In genomic region chrX:16511776-16512400, GRCh38 we compare ENCODE assay signal across 20 cellular contexts.
DNase-seq lines count a peak whose midpoint lies in the region; ATAC-seq, FAIRE-seq and TF ChIP-seq lines count a peak whose summit lies in the region.
"Had no signal": no experiment of that assay in that cellular context is flagged by ENCODE, and none has a peak within 500 bp of the region (broad histone marks: within the 10 kb centered on the region; RNA-seq: fewer than 3 reads in every experiment).

No MANE protein-coding gene starts in this region.

- no peak overlapping the region for H2BK5ac ChIP-seq in H1 (ENCODE audit: low read depth, low read length)

- H3K4me3 ChIP-seq in cardiac muscle cell (no peak overlapping the region), left ventricle myocardium inferior (no peak overlapping the region), H1 (ENCODE audit: extremely low read depth in 1 of 4, insufficient read depth in 2 of 4, low read depth in 3 of 4, low read length in 4 of 4) (no peak overlapping the region), gastroesophageal sphincter (no peak overlapping the region)
- H3K4me3 ChIP-seq: SK-N-MC, spleen had no signal

- POLR2A ChIA-PET in H1 (lab: Charles Lee; ENCODE audit: partially characterized antibody), result no interaction called here

- 75% methylated on average over 5 of the region's 7 CpGs; no CpG with 5 or more reads in 1 of the 2 experiments for WGBS in H1 (ENCODE audit: extremely low coverage in 1 of 2, insufficient coverage in 1 of 2, insufficient read length in 1 of 2, insufficient replicate concordance in 2 of 2, low coverage in 1 of 2, low lambda C conversion rate in 2 of 2, missing lambda C conversion rate in 1 of 2), 2 experiments
- 72 to 85% methylated on average over 2 to 5 of the region's 7 CpGs for WGBS in gastroesophageal sphincter (ENCODE audit: low coverage in 1 of 2), 2 donors

- H3K4me1 ChIP-seq in cardiac muscle cell (ENCODE audit: low read depth), result no peaks in the 10 kb centered on the region
- no peaks in the 10 kb centered on the region for H3K4me1 ChIP-seq in left ventricle myocardium inferior
- H3K4me1 ChIP-seq in H1 (replicated peaks in 1 of 4; ENCODE audit: control insufficient read depth in 3 of 4, insufficient read depth in 4 of 4, low read length in 3 of 4), result peaks cover 0 to 3% (median 0%) of the 10 kb centered on the region in 4 experiments; a peak in 3 of 7 replicates
- H3K4me1 ChIP-seq in gastroesophageal sphincter, result no peaks in the 10 kb centered on the region
- H3K4me1 ChIP-seq: BE2C, spleen had no signal

- ATAC-seq in gastroesophageal sphincter, result no peak
- ATAC-seq: naive thymus-derived CD4-positive, alpha-beta T cell had no signal

- peak overlapping the region; percentile 68 for H3K27ac Mint-ChIP-seq in type B pancreatic cell
- H3K27ac Mint-ChIP-seq: activated naive CD8-positive, alpha-beta T cell treated with anti-CD3 and anti-CD28 coated beads for 36 hours had no signal

- no peak overlapping the region for H3K56ac ChIP-seq in H1 (replicated peaks; ENCODE audit: insufficient read length, low read depth, low read length)

- H3K4me3 Mint-ChIP-seq in type B pancreatic cell, result peak overlapping the region; percentile 85
- H3K4me3 Mint-ChIP-seq: activated naive CD8-positive, alpha-beta T cell treated with anti-CD3 and anti-CD28 coated beads for 36 hours; naive thymus-derived CD4-positive, alpha-beta T cell had no signal

- no peak for FAIRE-seq in H1 (lab: Jason Lieb, UNC)
- FAIRE-seq: H54 had no signal

- H4K8ac ChIP-seq in H1 (ENCODE audit: extremely low read depth, insufficient read depth, low read length), result no peak overlapping the region

- no peak overlapping the region for H2AFZ ChIP-seq in H1 (ENCODE audit: low read length)

- no peaks in the 10 kb centered on the region for H3K79me1 ChIP-seq in H1 (ENCODE audit: low read depth, low read length)

- H2AK5ac ChIP-seq in H1 (ENCODE audit: low read depth, low read length), result no peak overlapping the region

- no peak overlapping the region for H3K14ac ChIP-seq in H1 (ENCODE audit: insufficient read length)

- no peaks in the 10 kb centered on the region for H3K27me3 Mint-ChIP-seq in type B pancreatic cell
- H3K27me3 Mint-ChIP-seq: naive thymus-derived CD4-positive, alpha-beta T cell had no signal

- H3K23me2 ChIP-seq in H1 (ENCODE audit: low read depth, low read length), result no peaks in the 10 kb centered on the region

- H4K91ac ChIP-seq in H1 (replicated peaks; ENCODE audit: insufficient read length, low read length), result no peak overlapping the region

- no peak for TF ChIP-seq EP300 in H1 (IDR thresholded peaks at IDR 0.05; ENCODE audit: borderline replicate concordance in 1 of 2, low read depth in 2 of 2, low read length in 2 of 2)
- TF ChIP-seq EP300 in gastroesophageal sphincter (IDR thresholded peaks at IDR 0.05), result no peak

- no peaks in the 10 kb centered on the region for H3K36me3 Mint-ChIP-seq in type B pancreatic cell
- H3K36me3 Mint-ChIP-seq: activated naive CD8-positive, alpha-beta T cell treated with anti-CD3 and anti-CD28 coated beads for 36 hours had no signal

- TF ChIP-seq RAD21 in H1 (IDR thresholded peaks at IDR 0.05 in 1 of 2, conservative IDR thresholded peaks at IDR 0.05 in 1 of 2; ENCODE audit: low read depth in 2 of 2, low read length in 2 of 2), result no peak

- H3K27ac ChIP-seq in cardiac muscle cell (peak overlapping the region; percentile 37), left ventricle myocardium inferior (replicated peaks) (no peak overlapping the region), H1 (ENCODE audit: low read depth, low read length) (no peak overlapping the region), gastroesophageal sphincter (no peak overlapping the region)
- H3K27ac ChIP-seq: HL-60, SK-N-MC, spleen had no signal

- CTCF ChIA-PET in H1 (lab: Charles Lee; ENCODE audit: partially characterized antibody), result no interaction called here

- peak overlapping the region; percentile 28 for H2BK120ac ChIP-seq in H1 (replicated peaks; ENCODE audit: low read depth, low read length)

- H3K4me2 ChIP-seq in H1 (ENCODE audit: insufficient read depth in 1 of 2, low read depth in 2 of 2, low read length in 2 of 2), result peak overlapping the region in 1 of 2 experiments; percentile 31; a peak in 1 of 4 replicates

- H3K27me3 ChIP-seq in cardiac muscle cell (no peaks in the 10 kb centered on the region), left ventricle myocardium inferior (ENCODE audit: low read depth) (no peaks in the 10 kb centered on the region), H1 (replicated peaks in 1 of 4; ENCODE audit: control insufficient read depth in 3 of 4, extremely low read depth in 1 of 4, insufficient read depth in 3 of 4, low read length in 3 of 4) (no peaks in the 10 kb centered on the region), gastroesophageal sphincter (no peaks in the 10 kb centered on the region)
- H3K27me3 ChIP-seq: BE2C had no signal

- intact Hi-C loops in left ventricle myocardium inferior (cut with micrococcal nuclease), result no loop called here

- H3K9ac ChIP-seq in H1 (replicated peaks in 1 of 4; ENCODE audit: extremely low read depth in 1 of 4, low read depth in 3 of 4, low read length in 3 of 4), result no peak overlapping the region

- H4K5ac ChIP-seq in H1 (ENCODE audit: insufficient read length, low read depth, low read length), result no peak overlapping the region

- H2BK15ac ChIP-seq in H1 (ENCODE audit: low read length), result no peak overlapping the region

- no peak overlapping the region; the same call in 1 of the 2 replicates for H3K18ac ChIP-seq in H1 (ENCODE audit: extremely low read depth, low read length)

- no peak overlapping the region for H3K23ac ChIP-seq in H1 (ENCODE audit: insufficient read length)

- peaks cover 22% of the 10 kb centered on the region for H3K4me1 Mint-ChIP-seq in type B pancreatic cell (ENCODE audit: unreplicated experiment)
- H3K4me1 Mint-ChIP-seq: naive thymus-derived CD4-positive, alpha-beta T cell had no signal

- peaks cover 3% of the 10 kb centered on the region for H3K9me3 Mint-ChIP-seq in type B pancreatic cell

- H3K36me3 ChIP-seq in cardiac muscle cell (no peaks in the 10 kb centered on the region), left ventricle myocardium inferior (no peaks in the 10 kb centered on the region), H1 (ENCODE audit: control insufficient read depth in 2 of 4, insufficient read depth in 4 of 4, low read length in 3 of 4) (no peaks in the 10 kb centered on the region), gastroesophageal sphincter (no peaks in the 10 kb centered on the region)
- H3K36me3 ChIP-seq: BE2C, spleen had no signal

- H4K20me1 ChIP-seq in H1 (replicated peaks in 1 of 2; ENCODE audit: control insufficient read depth in 1 of 2, insufficient read depth in 2 of 2, low read length in 2 of 2), result no peaks in the 10 kb centered on the region

- H2BK20ac ChIP-seq in H1 (ENCODE audit: low read length), result no peak overlapping the region

- TF ChIP-seq CTCF in cardiac muscle cell (IDR thresholded peaks at IDR 0.05; ENCODE audit: low read depth, low read length) (no peak), left ventricle myocardium inferior (IDR thresholded peaks at IDR 0.05; ENCODE audit: borderline replicate concordance) (no peak), H1 (IDR thresholded peaks at IDR 0.05; ENCODE audit: control extremely low read depth in 1 of 3, insufficient read depth in 1 of 3, low read depth in 1 of 3, low read length in 3 of 3) (no peak), type B pancreatic cell (conservative IDR thresholded peaks at IDR 0.05) (no peak), GM10266 (IDR thresholded peaks at IDR 0.05; ENCODE audit: control insufficient read depth, insufficient read depth, low read depth, missing control alignments) (no peak), gastroesophageal sphincter (IDR thresholded peaks at IDR 0.05) (no peak)

- DNase-seq in cardiac muscle cell (ENCODE audit: low read depth in 1 of 2, low spot score in 1 of 2), result peak in 1 of 2 donors; percentile 42
- DNase-seq in left ventricle myocardium inferior, result no peak
- DNase-seq in H1 (ENCODE audit: low read depth in 1 of 2, low spot score in 2 of 2), result no peak
- DNase-seq in left kidney (ENCODE audit: low read depth, low spot score), result peak; percentile 1
- DNase-seq in type B pancreatic cell (ENCODE audit: extremely low spot score, unreplicated experiment), result no peak
- no peak for DNase-seq in GM10266 (ENCODE audit: extremely low spot score)
- no peak for DNase-seq in DMS114 treated with DMSO at 0.1 percent for 48 hours (lab: John Stamatoyannopoulos, UW; ENCODE audit: unreplicated experiment)
- DNase-seq: 8988T; activated naive CD8-positive, alpha-beta T cell treated with anti-CD3 and anti-CD28 coated beads for 36 hours; BE2C; islet precursor cell; naive thymus-derived CD4-positive, alpha-beta T cell; NCI-H1694; NCI-H345; spleen; stimulated activated CD4-positive, alpha-beta T cell treated with anti-CD3 and anti-CD28 coated beads, Interleukin-4, amount 100 ng/mL, for 4 hours had no signal

- H3K9me3 ChIP-seq in cardiac muscle cell (ENCODE audit: low read depth) (no peaks in the 10 kb centered on the region), left ventricle myocardium inferior (replicated peaks) (no peaks in the 10 kb centered on the region), H1 (ENCODE audit: insufficient read depth in 2 of 2, low read depth in 1 of 2, low read length in 1 of 2) (no peaks in the 10 kb centered on the region), gastroesophageal sphincter (no peaks in the 10 kb centered on the region)
- H3K9me3 ChIP-seq: BE2C, spleen had no signal

- H3K79me2 ChIP-seq in H1 (ENCODE audit: control insufficient read depth in 1 of 2, insufficient read depth in 2 of 2, low read length in 2 of 2), result no peaks in the 10 kb centered on the region

- no peak overlapping the region for H3K4ac ChIP-seq in H1 (replicated peaks; ENCODE audit: insufficient read length, low read depth, low read length)

- 0 out of 2 replicates have a peak overlapping the region, but pooled peaks have one; percentile 39 for H2BK12ac ChIP-seq in H1 (ENCODE audit: low read depth, low read length)

- TF ChIP-seq POLR2A in H1 (IDR thresholded peaks at IDR 0.05; ENCODE audit: control extremely low read depth in 1 of 2, low read depth in 2 of 2, low read length in 2 of 2) (no peak), gastroesophageal sphincter (IDR thresholded peaks at IDR 0.05) (no peak)

TF ChIP-seq in H1, 55 proteins besides CTCF, POLR2A, EP300 and RAD21 (continues in another document):
- no peak for TF ChIP-seq POLR2AphosphoS5 (IDR thresholded peaks at IDR 0.05; ENCODE audit: low read depth, low read length)
- no peak for TF ChIP-seq BRCA1 (IDR thresholded peaks at IDR 0.05; ENCODE audit: low read depth, low read length)
- TF ChIP-seq GABPA (IDR thresholded peaks at IDR 0.05; ENCODE audit: borderline replicate concordance, insufficient read depth, low read length), result no peak
- TF ChIP-seq SIX5 (IDR thresholded peaks at IDR 0.05; ENCODE audit: low read depth, low read length), result no peak
- no peak for TF ChIP-seq KDM1A (IDR thresholded peaks at IDR 0.05; ENCODE audit: borderline replicate concordance, low read length)
- TF ChIP-seq POU5F1 (IDR thresholded peaks at IDR 0.05; ENCODE audit: low read depth, low read length), result no peak
- TF ChIP-seq BACH1 (IDR thresholded peaks at IDR 0.05; ENCODE audit: low read length), result no peak
- TF ChIP-seq SUZ12 (IDR thresholded peaks at IDR 0.05; ENCODE audit: low read length), result no peak
- no peak for TF ChIP-seq EGR1 (IDR thresholded peaks at IDR 0.05; ENCODE audit: borderline replicate concordance, low read depth, low read length)
